ENCODE assay signal across 18 cellular contexts in the genomic region with DNA sequence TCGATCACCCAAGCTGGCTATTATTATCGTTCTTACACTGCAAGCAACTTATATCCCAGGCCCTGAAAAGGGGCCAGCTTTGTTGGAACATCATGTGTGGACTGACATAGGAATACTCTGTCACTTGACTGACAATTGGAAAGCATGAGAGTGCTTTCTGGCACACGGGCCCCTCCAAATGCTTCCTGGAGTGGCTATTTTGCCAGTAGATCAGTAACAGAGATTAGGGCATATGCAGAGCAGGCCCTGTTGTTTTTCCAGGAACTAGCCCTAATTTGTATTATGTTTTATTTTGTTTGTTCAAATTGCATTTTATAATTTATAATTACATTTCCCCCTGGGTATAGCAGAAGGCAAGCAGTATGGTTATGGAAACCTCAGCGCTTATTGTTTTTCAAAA.
DNase-seq lines count a peak whose midpoint lies in the region; ATAC-seq, FAIRE-seq and TF ChIP-seq lines count a peak whose summit lies in the region.
"Had no signal": no experiment of that assay in that cellular context is flagged by ENCODE, and none has a peak within 500 bp of the region (broad histone marks: within the 10 kb centered on the region; RNA-seq: fewer than 3 reads in every experiment).

No MANE protein-coding gene starts in this region.

- H3K9me3 Mint-ChIP-seq in stimulated activated effector memory CD8-positive, alpha-beta T cell treated with anti-CD3 and anti-CD28 coated beads, Interleukin-12 subunit alpha, Interleukin-12 subunit beta, amount 100 ng/mL, for 72 hours: no peaks in the 10 kb centered on the region
- H3K9me3 Mint-ChIP-seq: CD4-positive, alpha-beta memory T cell; HFFc6; IgD-negative memory B cell had no signal

- no TSS peak for BruUV-seq in endothelial cell of umbilical vein (replicated peaks; lab: Mats Ljungman, UMichigan)

- no peaks in the 10 kb centered on the region for H3K9me2 ChIP-seq in SK-N-SH

- H3K4me2 ChIP-seq in SK-N-SH: no peak overlapping the region
- H3K4me2 ChIP-seq in endothelial cell of umbilical vein (ENCODE audit: insufficient read depth, low read length): no peak overlapping the region
- no peak overlapping the region for H3K4me2 ChIP-seq in smooth muscle cell

- H3K9ac ChIP-seq in SK-N-SH (no peak overlapping the region), endothelial cell of umbilical vein (replicated peaks; ENCODE audit: extremely low read depth, insufficient read depth, low read length) (no peak overlapping the region), smooth muscle cell (ENCODE audit: low read depth) (no peak overlapping the region)

- H3K36me3 Mint-ChIP-seq in stimulated activated effector memory CD8-positive, alpha-beta T cell treated with anti-CD3 and anti-CD28 coated beads, Interleukin-12 subunit alpha, Interleukin-12 subunit beta, amount 100 ng/mL, for 72 hours: no peaks in the 10 kb centered on the region
- H3K36me3 Mint-ChIP-seq: CD4-positive, alpha-beta memory T cell; IgD-negative memory B cell had no signal

- no peaks in the 10 kb centered on the region for H3K9me1 ChIP-seq in endothelial cell of umbilical vein (replicated peaks; ENCODE audit: control insufficient read depth, extremely low read depth, insufficient read depth, low read length)

- no peak for ATAC-seq in stimulated activated effector memory CD8-positive, alpha-beta T cell treated with anti-CD3 and anti-CD28 coated beads, Interleukin-12 subunit alpha, Interleukin-12 subunit beta, amount 100 ng/mL, for 72 hours

- H3K79me2 ChIP-seq in SK-N-SH (ENCODE audit: insufficient read depth): no peaks in the 10 kb centered on the region
- H3K79me2 ChIP-seq in endothelial cell of umbilical vein (ENCODE audit: control insufficient read depth, insufficient read depth, low read length): no peaks in the 10 kb centered on the region
- H3K79me2 ChIP-seq in smooth muscle cell (ENCODE audit: low read depth): no peaks in the 10 kb centered on the region

- no peak overlapping the region for H3K27ac Mint-ChIP-seq in stimulated activated effector memory CD8-positive, alpha-beta T cell treated with anti-CD3 and anti-CD28 coated beads, Interleukin-12 subunit alpha, Interleukin-12 subunit beta, amount 100 ng/mL, for 72 hours
- H3K27ac Mint-ChIP-seq: CD4-positive, alpha-beta memory T cell; HFFc6; IgD-negative memory B cell had no signal

- H4K20me1 ChIP-seq in SK-N-SH (ENCODE audit: insufficient read depth) (no peaks in the 10 kb centered on the region), endothelial cell of umbilical vein (replicated peaks; ENCODE audit: control insufficient read depth, extremely low read depth, insufficient read depth, low read length) (no peaks in the 10 kb centered on the region), smooth muscle cell (ENCODE audit: low read depth) (no peaks in the 10 kb centered on the region)

- CTCF ChIA-PET in SK-N-SH (lab: Yijun Ruan, JAX) (interaction anchor here (1.0 to 2.0 kb wide), 5 partner anchors 11 to 198 kb away, joined by 3 to 8 read pairs (median 3); no protein-coding TSS in a partner anchor), endothelial cell of umbilical vein (lab: Charles Lee) (interaction anchor here (1.5 kb wide), 1 partner anchor 13 kb away, joined by 3 read pairs; no protein-coding TSS in a partner anchor)

- intact Hi-C loops in endothelial cell of umbilical vein (cut with micrococcal nuclease): no loop called here

- H2AFZ ChIP-seq in SK-N-SH (ENCODE audit: low read depth) (no peak overlapping the region), endothelial cell of umbilical vein (ENCODE audit: low read depth, low read length) (no peak overlapping the region), smooth muscle cell (ENCODE audit: low read depth) (no peak overlapping the region)

- H3K4me3 Mint-ChIP-seq in stimulated activated effector memory CD8-positive, alpha-beta T cell treated with anti-CD3 and anti-CD28 coated beads, Interleukin-12 subunit alpha, Interleukin-12 subunit beta, amount 100 ng/mL, for 72 hours: no peak overlapping the region
- H3K4me3 Mint-ChIP-seq: CD4-positive, alpha-beta memory T cell; HFFc6; IgD-negative memory B cell had no signal

- no peak for FAIRE-seq in endothelial cell of umbilical vein (lab: Jason Lieb, UNC)
- FAIRE-seq: D721Med had no signal

- TF ChIP-seq CTCF in SK-N-SH (IDR thresholded peaks at IDR 0.05): no peak
- no peak for TF ChIP-seq CTCF in endothelial cell of umbilical vein (IDR thresholded peaks at IDR 0.05; ENCODE audit: extremely low read depth in 1 of 2, insufficient read depth in 1 of 2, low read depth in 1 of 2, low read length in 2 of 2)
- no peak for TF ChIP-seq CTCF in smooth muscle cell (IDR thresholded peaks at IDR 0.05; ENCODE audit: borderline replicate concordance, insufficient read depth, poor library complexity, severe bottlenecking)

- dilution Hi-C loops in endothelial cell of umbilical vein (cut with MboI; ENCODE audit: extremely low pct_ligation_motif_present, low sequenced_read_pairs): no loop called here

- H3K27ac ChIP-seq in SK-N-SH (ENCODE audit: low read depth in 2 of 2, low read length in 1 of 2) (peak overlapping the region; percentile 41 to 80; a peak in 3 of 4 replicates), endothelial cell of umbilical vein (ENCODE audit: insufficient read depth, low read depth, low read length) (no peak overlapping the region), smooth muscle cell (ENCODE audit: low read depth) (no peak overlapping the region)

- TF ChIP-seq EP300 in SK-N-SH (IDR thresholded peaks at IDR 0.05; ENCODE audit: borderline replicate concordance in 1 of 2, low read depth in 1 of 2, low read length in 1 of 2): peak in 1 of 2 experiments; percentile 82; a peak in 2 of 4 replicates

- H3K9me3 ChIP-seq in SK-N-SH (no peaks in the 10 kb centered on the region), endothelial cell of umbilical vein (replicated peaks; ENCODE audit: control insufficient read depth, insufficient read depth, low read length) (no peaks in the 10 kb centered on the region), smooth muscle cell (replicated peaks; ENCODE audit: low read depth) (no peaks in the 10 kb centered on the region)

- H3K36me3 ChIP-seq in SK-N-SH (replicated peaks in 1 of 2; ENCODE audit: control insufficient read depth in 1 of 2, insufficient read depth in 2 of 2, low read length in 1 of 2): no peaks in the 10 kb centered on the region
- H3K36me3 ChIP-seq in endothelial cell of umbilical vein (ENCODE audit: control insufficient read depth in 2 of 2, extremely low read depth in 1 of 2, insufficient read depth in 2 of 2, low read length in 2 of 2): no peaks in the 10 kb centered on the region
- no peaks in the 10 kb centered on the region for H3K36me3 ChIP-seq in smooth muscle cell (ENCODE audit: low read depth)

- 59% methylated on average over 4 of the region's 4 CpGs for WGBS in SK-N-SH (ENCODE audit: low lambda C conversion rate)
- WGBS in smooth muscle cell (ENCODE audit: low lambda C conversion rate): 87% methylated on average over 4 of the region's 4 CpGs

- H3K27me3 ChIP-seq in SK-N-SH (ENCODE audit: insufficient read depth): no peaks in the 10 kb centered on the region
- no peaks in the 10 kb centered on the region for H3K27me3 ChIP-seq in endothelial cell of umbilical vein (ENCODE audit: control insufficient read depth in 2 of 2, insufficient read depth in 2 of 2, low read length in 2 of 2)
- H3K27me3 ChIP-seq in smooth muscle cell (ENCODE audit: low read depth): no peaks in the 10 kb centered on the region

- DNase-seq in DMS 273 (lab: John Stamatoyannopoulos, UW; ENCODE audit: unreplicated experiment) (peak; percentile 22), DMS 273 treated with DMSO at 0.1 percent for 48 hours (lab: John Stamatoyannopoulos, UW) (no peak), SK-N-SH (peak; percentile 52), endothelial cell of umbilical vein (ENCODE audit: low read depth, low spot score) (peak; percentile 26), GOT3 (lab: John Stamatoyannopoulos, UW) (no peak), RKO (ENCODE audit: low spot score) (no peak), smooth muscle cell (lab: John Stamatoyannopoulos, UW; ENCODE audit: unreplicated experiment) (no peak)
- no peak for DNase-seq in stimulated activated effector memory CD8-positive, alpha-beta T cell treated with anti-CD3 and anti-CD28 coated beads, Interleukin-12 subunit alpha, Interleukin-12 subunit beta, amount 100 ng/mL, for 72 hours (ENCODE audit: low spot score in 2 of 2)
- DNase-seq: 8988T; C1 segment of cervical spinal cord; CD4-positive, alpha-beta memory T cell; COR-L47; DMS53; GF-D8; HCEC 1CT; HFFc6 had no signal

- TF ChIP-seq POLR2A in endothelial cell of umbilical vein (IDR thresholded peaks at IDR 0.05; ENCODE audit: low read depth, low read length): no peak

- POLR2A ChIA-PET in SK-N-SH (lab: Yijun Ruan, JAX): interaction anchor here (0.5 to 1.1 kb wide), 2 partner anchors 8 to 9 kb away, joined by 3 read pairs; no protein-coding TSS in a partner anchor
- POLR2A ChIA-PET in endothelial cell of umbilical vein (lab: Charles Lee): no interaction called here

- H3K4me1 Mint-ChIP-seq in stimulated activated effector memory CD8-positive, alpha-beta T cell treated with anti-CD3 and anti-CD28 coated beads, Interleukin-12 subunit alpha, Interleukin-12 subunit beta, amount 100 ng/mL, for 72 hours: no peaks in the 10 kb centered on the region
- H3K4me1 Mint-ChIP-seq: CD4-positive, alpha-beta memory T cell; IgD-negative memory B cell had no signal

- no peaks in the 10 kb centered on the region for H3F3A ChIP-seq in SK-N-SH (replicated peaks; ENCODE audit: insufficient read depth)
- H3F3A ChIP-seq in smooth muscle cell (ENCODE audit: low read depth): no peaks in the 10 kb centered on the region

- H3K4me3 ChIP-seq in SK-N-SH (ENCODE audit: low read depth in 2 of 2, low read length in 1 of 2): no peak overlapping the region
- no peak overlapping the region for H3K4me3 ChIP-seq in endothelial cell of umbilical vein (replicated peaks in 1 of 3; ENCODE audit: insufficient read depth in 1 of 3, low read depth in 1 of 3, low read length in 3 of 3)
- no peak overlapping the region for H3K4me3 ChIP-seq in smooth muscle cell

- peaks cover 11 to 18% of the 10 kb centered on the region in 2 experiments for H3K4me1 ChIP-seq in SK-N-SH (ENCODE audit: control insufficient read depth in 1 of 2, insufficient read depth in 2 of 2, low read depth in 1 of 2, low read length in 1 of 2)
- no peaks in the 10 kb centered on the region for H3K4me1 ChIP-seq in endothelial cell of umbilical vein (ENCODE audit: control insufficient read depth, extremely low read depth, insufficient read depth, low read length)
- no peaks in the 10 kb centered on the region for H3K4me1 ChIP-seq in smooth muscle cell (ENCODE audit: low read depth)

- peak; percentile 39 for TF ChIP-seq RAD21 in SK-N-SH (IDR thresholded peaks at IDR 0.05; ENCODE audit: low read length)

TF ChIP-seq in SK-N-SH, 30 proteins besides CTCF, POLR2A, EP300 and RAD21 (continues in another document):
- TF ChIP-seq SMC3 (IDR thresholded peaks at IDR 0.05; ENCODE audit: low read depth, low read length) (0 out of 2 replicates have a peak, but pooled peaks have one; percentile 10), CHD2 (IDR thresholded peaks at IDR 0.05; ENCODE audit: low read length, partially characterized antibody) (peak; percentile 63)

TF ChIP-seq in endothelial cell of umbilical vein, 7 proteins besides CTCF, POLR2A, EP300 and RAD21 (continues in another document):
- TF ChIP-seq POLR2AphosphoS5 (IDR thresholded peaks at IDR 0.05; ENCODE audit: insufficient read depth, low read depth, low read length): no peak

Comparison
In these comparisons a context has a peak if more than half of its experiments do, and no peak if none do; other contexts are left out.
1. DNase-seq: peak in DMS 273 (single experiment), SK-N-SH (single experiment) and endothelial cell of umbilical vein (single experiment); none in DMS 273 treated with DMSO at 0.1 percent for 48 hours (single experiment), stimulated activated effector memory CD8-positive, alpha-beta T cell treated with anti-CD3 and anti-CD28 coated beads, Interleukin-12 subunit alpha, Interleukin-12 subunit beta, amount 100 ng/mL, for 72 hours (0 of 2), GOT3 (single experiment), RKO (single experiment) and smooth muscle cell (single experiment).
2. H3K27ac ChIP-seq: peak in SK-N-SH (2 of 2); none in endothelial cell of umbilical vein (single experiment) and smooth muscle cell (single experiment).